In the genomic region with DNA sequence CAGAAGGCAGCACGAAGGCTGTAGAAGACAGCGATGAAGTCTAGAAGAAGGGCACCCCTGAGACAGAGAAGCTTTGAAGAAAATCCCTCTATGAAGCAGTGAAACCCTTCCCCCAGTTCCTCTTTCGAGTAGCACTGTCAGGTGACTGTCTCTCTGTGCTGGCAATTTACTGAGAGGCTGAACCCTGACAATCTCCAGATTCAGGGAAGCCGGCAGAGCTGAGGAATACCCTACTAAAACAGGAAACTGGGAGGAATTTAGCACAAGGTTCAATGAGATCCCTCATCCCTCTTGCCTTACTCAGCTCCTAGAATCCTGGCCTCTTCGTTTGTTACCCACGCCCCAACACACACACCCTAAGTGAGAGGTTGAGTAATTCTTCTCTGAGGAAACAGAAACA, we compare ENCODE assay signal across 12 cellular contexts.
DNase-seq lines count a peak whose midpoint lies in the region; ATAC-seq and TF ChIP-seq lines count a peak whose summit lies in the region.
"Had no signal": no experiment of that assay in that cellular context is flagged by ENCODE, and none has a peak within 500 bp of the region (broad histone marks: within the 10 kb centered on the region; RNA-seq: fewer than 3 reads in every experiment).

No MANE protein-coding gene starts in this region.

- H3K36me3 ChIP-seq in heart left ventricle: no peaks in the 10 kb centered on the region
- no peaks in the 10 kb centered on the region for H3K36me3 ChIP-seq in left ventricle myocardium inferior
- H3K36me3 ChIP-seq in thyroid gland: no peaks in the 10 kb centered on the region

- whole genome bisulfite sequencing in heart left ventricle, 4 donors: 43 to 52% (median 50%) methylated on average over 6 of the region's 6 CpGs
- WGBS in thyroid gland, 2 donors: 54 to 62% methylated on average over 6 of the region's 6 CpGs

- TF ChIP-seq POLR2A in heart left ventricle (IDR thresholded peaks at IDR 0.05): no peak
- no peak for TF ChIP-seq POLR2A in thyroid gland (IDR thresholded peaks at IDR 0.05)

- TF ChIP-seq CTCF in heart left ventricle (IDR thresholded peaks at IDR 0.05): no peak
- no peak for TF ChIP-seq CTCF in left ventricle myocardium inferior (IDR thresholded peaks at IDR 0.05; ENCODE audit: borderline replicate concordance)
- TF ChIP-seq CTCF in thyroid gland (IDR thresholded peaks at IDR 0.05): no peak

- H3K4me1 Mint-ChIP-seq in dendritic cell treated with granulocyte-macrophage colony-stimulating factor and Interleukin-4, amounts not matched to agents 40 ng/mL and 50 ng/mL, for 4 days (ENCODE audit: low read depth): peaks cover 10% of the 10 kb centered on the region

- no peaks in the 10 kb centered on the region for H3K36me3 Mint-ChIP-seq in dendritic cell treated with granulocyte-macrophage colony-stimulating factor and Interleukin-4, amounts not matched to agents 40 ng/mL and 50 ng/mL, for 4 days (ENCODE audit: low read depth)

- H3K27me3 Mint-ChIP-seq in dendritic cell treated with granulocyte-macrophage colony-stimulating factor and Interleukin-4, amounts not matched to agents 40 ng/mL and 50 ng/mL, for 4 days: peaks cover 2% of the 10 kb centered on the region

- no peak overlapping the region for H3K4me3 Mint-ChIP-seq in dendritic cell treated with granulocyte-macrophage colony-stimulating factor and Interleukin-4, amounts not matched to agents 40 ng/mL and 50 ng/mL, for 4 days

- H3K4me1 ChIP-seq in heart left ventricle: peaks cover 0 to 10% (median 0%) of the 10 kb centered on the region in 12 donors
- peaks cover 7% of the 10 kb centered on the region for H3K4me1 ChIP-seq in left ventricle myocardium inferior
- H3K4me1 ChIP-seq in thyroid gland: no peaks in the 10 kb centered on the region
- H3K4me1 ChIP-seq: A549 had no signal

- H3K27me3 ChIP-seq in heart left ventricle (no peaks in the 10 kb centered on the region), left ventricle myocardium inferior (ENCODE audit: low read depth) (no peaks in the 10 kb centered on the region), thyroid gland (no peaks in the 10 kb centered on the region)

- no peak overlapping the region for H3K4me3 ChIP-seq in heart left ventricle
- no peak overlapping the region for H3K4me3 ChIP-seq in left ventricle myocardium inferior
- no peak overlapping the region for H3K4me3 ChIP-seq in thyroid gland (replicated peaks in 1 of 3)
- H3K4me3 ChIP-seq: A549 had no signal

- no peak for DNase-seq in heart left ventricle
- no peak for DNase-seq in left ventricle myocardium inferior
- DNase-seq in H4 (ENCODE audit: low spot score): no peak
- no peak for DNase-seq in thyroid gland
- no peak for DNase-seq in ureter (ENCODE audit: low spot score)
- DNase-seq: activated CD4-positive, CD25-positive, alpha-beta regulatory T cell; central memory CD4-positive, alpha-beta T cell; stimulated activated CD4-positive, alpha-beta T cell treated with anti-CD3 and anti-CD28 coated beads, Interleukin-4, amount 100 ng/mL, for 4 hours had no signal

- H3K9me3 ChIP-seq in heart left ventricle: peaks cover 0 to 7% (median 0%) of the 10 kb centered on the region in 12 donors
- peaks cover 8% of the 10 kb centered on the region for H3K9me3 ChIP-seq in left ventricle myocardium inferior (replicated peaks)
- H3K9me3 ChIP-seq in thyroid gland: no peaks in the 10 kb centered on the region
- H3K9me3 ChIP-seq: A549 had no signal

- ATAC-seq in heart left ventricle: peak in 3 of 4 donors; percentile 24 to 55 (median 48)
- peak; percentile 74 for ATAC-seq in HG03520 (IDR thresholded peaks at IDR 0.05; ENCODE audit: unreplicated experiment)
- no peak for ATAC-seq in GM18520 (IDR thresholded peaks at IDR 0.05; ENCODE audit: unreplicated experiment)
- ATAC-seq: A549 had no signal

- no peaks in the 10 kb centered on the region for H3K9me3 Mint-ChIP-seq in dendritic cell treated with granulocyte-macrophage colony-stimulating factor and Interleukin-4, amounts not matched to agents 40 ng/mL and 50 ng/mL, for 4 days

- H3K27ac ChIP-seq in heart left ventricle (no peak overlapping the region), left ventricle myocardium inferior (replicated peaks) (no peak overlapping the region), thyroid gland (no peak overlapping the region)
- H3K27ac ChIP-seq: A549 had no signal

- peak overlapping the region; percentile 63 for H3K27ac Mint-ChIP-seq in dendritic cell treated with granulocyte-macrophage colony-stimulating factor and Interleukin-4, amounts not matched to agents 40 ng/mL and 50 ng/mL, for 4 days

- intact Hi-C loops in heart left ventricle (cut with DNase I) (no loop called here), left ventricle myocardium inferior (cut with micrococcal nuclease) (no loop called here), thyroid gland (cut with DNase I) (no loop called here)
- intact Hi-C loops in dendritic cell treated with granulocyte-macrophage colony-stimulating factor and Interleukin-4, amounts not matched to agents 40 ng/mL and 50 ng/mL, for 4 days (cut with micrococcal nuclease): no loop called here
